In genomic region chr21:33427051-33427450, GRCh38 we compare ENCODE assay signal across 12 cellular contexts.
"Had no signal": no experiment of that assay in that cellular context is flagged by ENCODE, and none has a peak within 500 bp of the region (broad histone marks: within the 10 kb centered on the region; RNA-seq: fewer than 3 reads in every experiment).

No MANE protein-coding gene starts in this region.

- DNase-seq: activated CD4-positive, CD25-positive, alpha-beta regulatory T cell; activated effector memory CD4-positive, alpha-beta T cell treated with Interleukin-2 at 50 U/mL for 16 hours; aorta; hippocampal formation; kidney glomerular epithelial cell; posterior cingulate gyrus; right cardiac atrium; upper lobe of left lung had no signal

- ATAC-seq: esophagus mucosa; right cardiac atrium; stimulated activated effector memory CD8-positive, alpha-beta T cell treated with anti-CD3 and anti-CD28 coated beads, Interleukin-12 subunit alpha, Interleukin-12 subunit beta, amount 100 ng/mL, for 72 hours had no signal

- H3K4me3 ChIP-seq: breast epithelium, upper lobe of left lung had no signal

- H3K4me1 Mint-ChIP-seq: stimulated activated effector memory CD8-positive, alpha-beta T cell treated with anti-CD3 and anti-CD28 coated beads, Interleukin-12 subunit alpha, Interleukin-12 subunit beta, amount 100 ng/mL, for 72 hours had no signal

- H3K27me3 Mint-ChIP-seq: activated naive CD8-positive, alpha-beta T cell had no signal

- H3K9me3 ChIP-seq: breast epithelium, upper lobe of left lung had no signal

- H3K27ac ChIP-seq: breast epithelium, upper lobe of left lung had no signal

- H3K27ac Mint-ChIP-seq: activated naive CD8-positive, alpha-beta T cell; stimulated activated effector memory CD8-positive, alpha-beta T cell treated with anti-CD3 and anti-CD28 coated beads, Interleukin-12 subunit alpha, Interleukin-12 subunit beta, amount 100 ng/mL, for 72 hours had no signal

- H3K27me3 ChIP-seq: breast epithelium, upper lobe of left lung had no signal

- H3K36me3 ChIP-seq: breast epithelium had no signal

- H3K9me3 Mint-ChIP-seq: stimulated activated effector memory CD8-positive, alpha-beta T cell treated with anti-CD3 and anti-CD28 coated beads, Interleukin-12 subunit alpha, Interleukin-12 subunit beta, amount 100 ng/mL, for 72 hours had no signal

- H3K4me3 Mint-ChIP-seq: activated naive CD8-positive, alpha-beta T cell; stimulated activated effector memory CD8-positive, alpha-beta T cell treated with anti-CD3 and anti-CD28 coated beads, Interleukin-12 subunit alpha, Interleukin-12 subunit beta, amount 100 ng/mL, for 72 hours had no signal
